Comparison of ENCODE assay signal across 9 cellular contexts in the genomic region with DNA sequence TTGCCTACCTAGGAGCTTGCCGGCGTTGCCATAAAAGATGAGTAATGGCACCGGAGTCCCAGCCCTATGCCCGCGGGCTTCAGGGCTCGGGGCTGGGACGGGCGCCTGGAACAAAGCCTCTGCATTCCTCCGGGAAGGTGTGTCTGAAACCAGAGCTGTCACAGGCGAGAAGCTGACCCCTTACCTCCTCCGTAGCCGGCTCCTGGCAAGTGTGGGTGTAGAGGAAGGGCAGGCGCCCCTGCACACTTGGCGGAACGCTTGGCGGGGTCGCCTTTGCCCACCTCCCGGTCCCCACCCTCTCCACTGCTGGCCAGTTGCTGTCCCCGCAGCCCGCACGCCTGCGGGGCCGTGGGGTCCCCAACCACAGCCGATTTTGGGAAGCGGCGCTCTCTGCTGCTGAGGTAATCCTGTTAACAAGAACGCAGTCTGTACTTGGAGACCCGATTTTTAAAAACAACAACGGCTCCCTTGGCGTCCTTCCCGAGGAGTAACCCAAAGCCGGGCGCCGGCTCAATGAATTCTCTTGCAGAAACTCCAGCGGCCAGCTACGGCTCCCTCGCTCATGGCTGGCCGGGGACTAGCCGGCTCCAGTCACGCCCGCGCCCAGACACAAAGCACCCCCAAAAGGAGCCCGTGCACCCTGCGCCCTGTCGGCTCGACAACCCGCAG.
A peak's percentile ranks its signal among the peaks of the same experiment; 100 is the strongest.
DNase-seq lines count a peak whose midpoint lies in the region; ATAC-seq and TF ChIP-seq lines count a peak whose summit lies in the region.
"Had no signal": no experiment of that assay in that cellular context is flagged by ENCODE, and none has a peak within 500 bp of the region (broad histone marks: within the 10 kb centered on the region; RNA-seq: fewer than 3 reads in every experiment).

No MANE protein-coding gene starts in this region.

- H3K9me3 ChIP-seq in MG63 (no peaks in the 10 kb centered on the region), duodenal mucosa (ENCODE audit: control insufficient read depth in 1 of 2, low read length in 2 of 2) (no peaks in the 10 kb centered on the region), lower lobe of right lung (no peaks in the 10 kb centered on the region), tibial artery (no peaks in the 10 kb centered on the region)
- no peaks in the 10 kb centered on the region for H3K9me3 ChIP-seq in CD4-positive, alpha-beta T cell (ENCODE audit: control insufficient read depth, low read length)
- H3K9me3 ChIP-seq: HAP-1 had no signal

- peak overlapping the region; percentile 40 to 78 for H3K9ac ChIP-seq in duodenal mucosa (ENCODE audit: low read depth in 1 of 2, low read length in 2 of 2)

- no peak overlapping the region for H3K4me3 ChIP-seq in AG10803 (ENCODE audit: low read length)
- H3K4me3 ChIP-seq in MG63 = peak overlapping the region; percentile 18
- peak overlapping the region; percentile 66 to 74 for H3K4me3 ChIP-seq in duodenal mucosa (ENCODE audit: low read depth in 1 of 2, low read length in 2 of 2)
- peak overlapping the region; percentile 54 for H3K4me3 ChIP-seq in lower lobe of right lung
- H3K4me3 ChIP-seq in tibial artery = peak overlapping the region; percentile 47 to 52
- H3K4me3 ChIP-seq: HAP-1 had no signal

- no peaks in the 10 kb centered on the region for H3K36me3 Mint-ChIP-seq in CD4-positive, alpha-beta T cell (ENCODE audit: low read depth)

- H3K27me3 ChIP-seq in MG63 = peaks cover 13% of the 10 kb centered on the region
- peaks cover 3 to 10% of the 10 kb centered on the region in 2 donors for H3K27me3 ChIP-seq in duodenal mucosa (ENCODE audit: control insufficient read depth in 1 of 2, insufficient read depth in 2 of 2, low read length in 2 of 2)
- H3K27me3 ChIP-seq in lower lobe of right lung (ENCODE audit: low read depth) = peaks cover 30% of the 10 kb centered on the region
- no peaks in the 10 kb centered on the region for H3K27me3 ChIP-seq in tibial artery
- H3K27me3 ChIP-seq in CD4-positive, alpha-beta T cell (ENCODE audit: control insufficient read depth, insufficient read depth, low read length) = peaks cover 48% of the 10 kb centered on the region

- DNase-seq in AG10803 (ENCODE audit: low read depth) = peak; percentile 7
- peak; percentile 45 for DNase-seq in MG63
- peak; percentile 73 for DNase-seq in lower lobe of right lung
- DNase-seq in tibial artery = peak; percentile 44 to 67
- no peak for DNase-seq in CD4-positive, alpha-beta T cell
- DNase-seq in activated CD4-positive, alpha-beta T cell treated with anti-CD3 and anti-CD28 coated beads for 48 hours = no peak

- peak overlapping the region; percentile 78 for H3K27ac ChIP-seq in duodenal mucosa (ENCODE audit: low read depth, low read length)
- peak overlapping the region; percentile 50 for H3K27ac ChIP-seq in lower lobe of right lung
- H3K27ac ChIP-seq in tibial artery = no peak overlapping the region
- H3K27ac ChIP-seq in CD4-positive, alpha-beta T cell (ENCODE audit: low read depth, low read length) = no peak overlapping the region

- POLR2A ChIA-PET in CD4-positive, alpha-beta T cell (lab: Charles Lee) = no interaction called here

- peaks cover 5% of the 10 kb centered on the region for H3K4me1 Mint-ChIP-seq in CD4-positive, alpha-beta T cell (ENCODE audit: low read depth)

- no peak overlapping the region for H3K27ac Mint-ChIP-seq in CD4-positive, alpha-beta T cell

- peaks cover 71% of the 10 kb centered on the region for H3K27me3 Mint-ChIP-seq in CD4-positive, alpha-beta T cell

- intact Hi-C loops in lower lobe of right lung (cut with DNase I) = no loop called here
- intact Hi-C loops in tibial artery (cut with DNase I; ENCODE audit: low total_unique reads) = no loop called here
- intact Hi-C loops in CD4-positive, alpha-beta T cell (cut with DNase I, micrococcal nuclease) = no loop called here

- H3K9me3 Mint-ChIP-seq in CD4-positive, alpha-beta T cell = no peaks in the 10 kb centered on the region

- H3K4me3 Mint-ChIP-seq in CD4-positive, alpha-beta T cell = no peak overlapping the region

- CTCF ChIA-PET in CD4-positive, alpha-beta T cell (lab: Charles Lee) = no interaction called here

- TF ChIP-seq CTCF in AG10803 (conservative IDR thresholded peaks at IDR 0.05; ENCODE audit: low read length) (no peak), lower lobe of right lung (IDR thresholded peaks at IDR 0.05) (no peak), tibial artery (IDR thresholded peaks at IDR 0.05) (no peak)
- TF ChIP-seq CTCF in CD4-positive, alpha-beta T cell (IDR thresholded peaks at IDR 0.05) = no peak

- ATAC-seq in GM19395 (IDR thresholded peaks at IDR 0.05; ENCODE audit: unreplicated experiment) (peak; percentile 33), lower lobe of right lung (peak; percentile 88 to 89)
- no peak for ATAC-seq in CD4-positive, alpha-beta T cell (ENCODE audit: poor library complexity)

- H3K4me1 ChIP-seq in duodenal mucosa (ENCODE audit: control insufficient read depth in 1 of 2, insufficient read depth in 2 of 2, low read length in 2 of 2) = peaks cover 36 to 59% of the 10 kb centered on the region in 2 donors
- peaks cover 22% of the 10 kb centered on the region for H3K4me1 ChIP-seq in lower lobe of right lung
- H3K4me1 ChIP-seq in tibial artery = peaks cover 0 to 29% (median 15%) of the 10 kb centered on the region in 4 donors

- no peaks in the 10 kb centered on the region for H3K36me3 ChIP-seq in MG63
- H3K36me3 ChIP-seq in duodenal mucosa (ENCODE audit: control insufficient read depth in 1 of 2, insufficient read depth in 2 of 2, low read length in 2 of 2) = no peaks in the 10 kb centered on the region
- H3K36me3 ChIP-seq in lower lobe of right lung = no peaks in the 10 kb centered on the region
- H3K36me3 ChIP-seq in tibial artery = no peaks in the 10 kb centered on the region
- H3K36me3 ChIP-seq: HAP-1 had no signal

Comparison
In these comparisons a context has a peak if more than half of its experiments do, and no peak if none do; other contexts are left out.
1. DNase-seq: peak in AG10803 (single experiment), MG63 (single experiment), lower lobe of right lung (single experiment) and tibial artery (2 of 2); none in CD4-positive, alpha-beta T cell (0 of 10) and activated CD4-positive, alpha-beta T cell treated with anti-CD3 and anti-CD28 coated beads for 48 hours (single experiment).
2. H3K27ac ChIP-seq: peak in duodenal mucosa (single experiment) and lower lobe of right lung (single experiment); none in tibial artery (0 of 2) and CD4-positive, alpha-beta T cell (single experiment).